13 cellular contexts compared by ENCODE assay signal in genomic region chr21:37419228-37419906, GRCh38. TPM values are rescaled to one million over a fixed set of nuclear protein-coding genes. Genes with fewer than 3 reads are reported as not detected.
DNase-seq lines count a peak whose midpoint lies in the region; ATAC-seq and TF ChIP-seq lines count a peak whose summit lies in the region.
"Had no signal": no experiment of that assay in that cellular context is flagged by ENCODE, and none has a peak within 500 bp of the region (broad histone marks: within the 10 kb centered on the region; RNA-seq: fewer than 3 reads in every experiment).

No MANE protein-coding gene starts in this region.

- POLR2A ChIA-PET in CD4-positive, alpha-beta memory T cell (lab: Charles Lee; ENCODE audit: partially characterized antibody) = interaction anchor here (0.8 kb wide), 1 partner anchor 145 kb away, joined by 3 read pairs; no protein-coding TSS in a partner anchor
- POLR2A ChIA-PET in naive thymus-derived CD8-positive, alpha-beta T cell (lab: Charles Lee) = interaction anchor here (0.6 to 0.7 kb wide), 2 partner anchors 72 to 1772 kb away, joined by 3 read pairs; no protein-coding TSS in a partner anchor

- no CpG with 5 or more reads among the region's 3 CpGs for WGBS in H9 (ENCODE audit: extremely low coverage, insufficient read length, low lambda C conversion rate)

- CTCF ChIA-PET in CD4-positive, alpha-beta memory T cell (lab: Charles Lee; ENCODE audit: partially characterized antibody) = no interaction called here

- peak overlapping the region; percentile 2 to 79 (median 45) for H3K27ac Mint-ChIP-seq in CD4-positive, alpha-beta memory T cell
- peak overlapping the region in 2 of 3 experiments; percentile 28 to 64; a peak in 3 of 7 replicates for H3K27ac Mint-ChIP-seq in H9
- peak overlapping the region; percentile 87 for H3K27ac Mint-ChIP-seq in activated naive CD8-positive, alpha-beta T cell treated with anti-CD3 and anti-CD28 coated beads for 36 hours
- H3K27ac Mint-ChIP-seq in naive thymus-derived CD8-positive, alpha-beta T cell = peak overlapping the region in 8 of 10 donors; percentile 7 to 88 (median 43)
- no peak overlapping the region for H3K27ac Mint-ChIP-seq in stimulated activated memory B cell treated with anti-CD40 and anti-IgM and Interleukin-4, amounts not matched to agents 10 μg/mL and 1 μg/mL and 100 μg/mL, for 72 hours

- H3K14ac ChIP-seq in H9 (ENCODE audit: insufficient read depth, low read length) = no peak overlapping the region

- no peak for ATAC-seq in naive thymus-derived CD8-positive, alpha-beta T cell
- no peak for ATAC-seq in stimulated activated memory B cell treated with anti-CD40 and anti-IgM and Interleukin-4, amounts not matched to agents 10 μg/mL and 1 μg/mL and 100 μg/mL, for 72 hours
- ATAC-seq in GM21786 (IDR thresholded peaks at IDR 0.05; ENCODE audit: unreplicated experiment) = no peak

- H2BK5ac ChIP-seq in H9 (ENCODE audit: insufficient read length, low read length) = no peak overlapping the region

- intact Hi-C loops in CD4-positive, alpha-beta memory T cell (cut with micrococcal nuclease) = loop anchor here (5.0 kb wide), 1 partner anchor 43 kb away; no protein-coding TSS in a partner anchor

- H3K79me1 ChIP-seq in H9 (ENCODE audit: insufficient read depth, low read depth, low read length, poor library complexity, severe bottlenecking) = no peaks in the 10 kb centered on the region

- H3K4me3 ChIP-seq in CD4-positive, alpha-beta memory T cell (ENCODE audit: low read length in 2 of 2) = no peak overlapping the region

- H3K36me3 ChIP-seq in CD4-positive, alpha-beta memory T cell (ENCODE audit: insufficient read depth, low read length) = peaks cover 16% of the 10 kb centered on the region

- H3K27me3 Mint-ChIP-seq in CD4-positive, alpha-beta memory T cell = no peaks in the 10 kb centered on the region
- H3K27me3 Mint-ChIP-seq in H9 (ENCODE audit: low read depth) = no peaks in the 10 kb centered on the region
- H3K27me3 Mint-ChIP-seq in activated naive CD8-positive, alpha-beta T cell treated with anti-CD3 and anti-CD28 coated beads for 36 hours = no peaks in the 10 kb centered on the region
- H3K27me3 Mint-ChIP-seq in naive thymus-derived CD8-positive, alpha-beta T cell = no peaks in the 10 kb centered on the region
- no peaks in the 10 kb centered on the region for H3K27me3 Mint-ChIP-seq in stimulated activated memory B cell treated with anti-CD40 and anti-IgM and Interleukin-4, amounts not matched to agents 10 μg/mL and 1 μg/mL and 100 μg/mL, for 72 hours

- H3K9ac ChIP-seq in H9 (ENCODE audit: extremely low read depth, insufficient read length, low read length) = no peak overlapping the region

- DNase-seq in CD4-positive, alpha-beta memory T cell = no peak
- no peak for DNase-seq in H9
- no peak for DNase-seq in activated naive CD8-positive, alpha-beta T cell treated with anti-CD3 and anti-CD28 coated beads for 36 hours
- DNase-seq in naive thymus-derived CD8-positive, alpha-beta T cell = no peak
- no peak for DNase-seq in SK-N-DZ (ENCODE audit: low spot score)
- DNase-seq: C1 segment of cervical spinal cord; KG1; NCI-H1105 treated with DMSO at 0.1 percent for 48 hours; NCI-H2227 treated with DMSO at 0.1 percent for 48 hours; NK-92 treated with Interleukin-12 subunit alpha and Interleukin-12 subunit beta, amount 100 ng/mL, for 24 hours; stimulated activated naive CD4-positive, alpha-beta T cell treated with Interleukin-2 at 50 U/mL for 16 hours had no signal

- no peaks in the 10 kb centered on the region for H4K20me1 ChIP-seq in H9 (ENCODE audit: control insufficient read depth, insufficient read depth, insufficient read length)

- H3K4ac ChIP-seq in H9 (ENCODE audit: low read depth, low read length) = no peak overlapping the region

- no peak overlapping the region for H3K56ac ChIP-seq in H9 (ENCODE audit: insufficient read length, low read depth, low read length)

- H4K91ac ChIP-seq in H9 (ENCODE audit: insufficient read length, low read depth, low read length) = no peak overlapping the region

- peak overlapping the region in 7 of 8 donors; percentile 35 to 68 (median 51) for H3K4me3 Mint-ChIP-seq in CD4-positive, alpha-beta memory T cell
- H3K4me3 Mint-ChIP-seq in H9 = no peak overlapping the region
- H3K4me3 Mint-ChIP-seq in activated naive CD8-positive, alpha-beta T cell treated with anti-CD3 and anti-CD28 coated beads for 36 hours = peak overlapping the region; percentile 16
- H3K4me3 Mint-ChIP-seq in naive thymus-derived CD8-positive, alpha-beta T cell = peak overlapping the region in 7 of 10 donors; percentile 11 to 69 (median 35)
- no peak overlapping the region for H3K4me3 Mint-ChIP-seq in stimulated activated memory B cell treated with anti-CD40 and anti-IgM and Interleukin-4, amounts not matched to agents 10 μg/mL and 1 μg/mL and 100 μg/mL, for 72 hours

- no peak overlapping the region for H2BK12ac ChIP-seq in H9 (ENCODE audit: insufficient read length, low read depth, low read length)

- no peak overlapping the region for H2BK120ac ChIP-seq in H9 (ENCODE audit: low read depth, low read length, poor library complexity, severe bottlenecking)

- peaks cover 61% of the 10 kb centered on the region for H3K4me1 ChIP-seq in CD4-positive, alpha-beta memory T cell (ENCODE audit: insufficient read depth, low read length)
- H3K4me1 ChIP-seq in H9 (ENCODE audit: insufficient read depth, low read length) = peaks cover 2% of the 10 kb centered on the region; the same call in 1 of the 2 replicates

- no peak overlapping the region for H3K27ac ChIP-seq in CD4-positive, alpha-beta memory T cell (ENCODE audit: low read depth, low read length)
- H3K27ac ChIP-seq in H9 (ENCODE audit: insufficient read length, low read depth, low read length) = no peak overlapping the region

- H2AFZ ChIP-seq in H9 (ENCODE audit: low read length) = no peak overlapping the region

- peaks cover 58 to 87% (median 72%) of the 10 kb centered on the region in 4 donors for H3K4me1 Mint-ChIP-seq in CD4-positive, alpha-beta memory T cell
- peaks cover 45 to 51% of the 10 kb centered on the region in 2 experiments for H3K4me1 Mint-ChIP-seq in H9
- peaks cover 62% of the 10 kb centered on the region for H3K4me1 Mint-ChIP-seq in activated naive CD8-positive, alpha-beta T cell treated with anti-CD3 and anti-CD28 coated beads for 36 hours
- H3K4me1 Mint-ChIP-seq in naive thymus-derived CD8-positive, alpha-beta T cell = peaks cover 33 to 89% (median 78%) of the 10 kb centered on the region in 4 donors
- peaks cover 55% of the 10 kb centered on the region for H3K4me1 Mint-ChIP-seq in stimulated activated memory B cell treated with anti-CD40 and anti-IgM and Interleukin-4, amounts not matched to agents 10 μg/mL and 1 μg/mL and 100 μg/mL, for 72 hours

- no peaks in the 10 kb centered on the region for H3K23me2 ChIP-seq in H9 (ENCODE audit: insufficient read length, low read depth, low read length, poor library complexity, severe bottlenecking)

- no peak overlapping the region for H3K4me2 ChIP-seq in H9 (ENCODE audit: insufficient read depth, insufficient read length, low read length)

- no peak overlapping the region for H4K5ac ChIP-seq in H9 (ENCODE audit: insufficient read length, low read depth, low read length)

- peaks cover 31% of the 10 kb centered on the region for H3K79me2 ChIP-seq in H9 (ENCODE audit: insufficient read depth, low read length)

- H3K9me3 Mint-ChIP-seq in CD4-positive, alpha-beta memory T cell = no peaks in the 10 kb centered on the region
- H3K9me3 Mint-ChIP-seq in H9 = no peaks in the 10 kb centered on the region
- no peaks in the 10 kb centered on the region for H3K9me3 Mint-ChIP-seq in activated naive CD8-positive, alpha-beta T cell treated with anti-CD3 and anti-CD28 coated beads for 36 hours
- H3K9me3 Mint-ChIP-seq in naive thymus-derived CD8-positive, alpha-beta T cell = no peaks in the 10 kb centered on the region
- H3K9me3 Mint-ChIP-seq in stimulated activated memory B cell treated with anti-CD40 and anti-IgM and Interleukin-4, amounts not matched to agents 10 μg/mL and 1 μg/mL and 100 μg/mL, for 72 hours = no peaks in the 10 kb centered on the region

- no peak overlapping the region for H3K23ac ChIP-seq in H9 (ENCODE audit: insufficient read length, low read depth, low read length)

- H3K9me3 ChIP-seq in CD4-positive, alpha-beta memory T cell (ENCODE audit: control insufficient read depth in 1 of 2, low read length in 2 of 2) = no peaks in the 10 kb centered on the region
- H3K9me3 ChIP-seq in H9 (ENCODE audit: control insufficient read depth, low read depth, low read length) = no peaks in the 10 kb centered on the region

- no peak overlapping the region for H4K8ac ChIP-seq in H9 (replicated peaks; ENCODE audit: insufficient read length, low read depth, low read length)

- no peak overlapping the region for H3T11ph ChIP-seq in H9 (ENCODE audit: low read length)

- no peak overlapping the region for H3K18ac ChIP-seq in H9 (ENCODE audit: insufficient read length, low read depth, low read length)

- no peak for TF ChIP-seq CTCF in H9 (conservative IDR thresholded peaks at IDR 0.05)

- H3K27me3 ChIP-seq in CD4-positive, alpha-beta memory T cell (ENCODE audit: insufficient read depth, low read length) = no peaks in the 10 kb centered on the region
- no peaks in the 10 kb centered on the region for H3K27me3 ChIP-seq in H9 (ENCODE audit: insufficient read depth, low read length)

- H2AK5ac ChIP-seq in H9 (ENCODE audit: insufficient read length, low read length) = no peak overlapping the region

- H2BK15ac ChIP-seq in H9 (ENCODE audit: low read depth, low read length) = no peak overlapping the region

- no peak overlapping the region for H2BK20ac ChIP-seq in H9 (ENCODE audit: low read depth, low read length, poor library complexity, severe bottlenecking)

- H3K36me3 Mint-ChIP-seq in CD4-positive, alpha-beta memory T cell = peaks cover 23 to 31% of the 10 kb centered on the region in 2 donors
- peaks cover 4 to 11% (median 7%) of the 10 kb centered on the region in 3 experiments; a peak in 5 of 7 replicates for H3K36me3 Mint-ChIP-seq in H9 (ENCODE audit: insufficient read depth in 1 of 3, low read depth in 3 of 3)
- peaks cover 30% of the 10 kb centered on the region for H3K36me3 Mint-ChIP-seq in activated naive CD8-positive, alpha-beta T cell treated with anti-CD3 and anti-CD28 coated beads for 36 hours
- H3K36me3 Mint-ChIP-seq in naive thymus-derived CD8-positive, alpha-beta T cell = peaks cover 0 to 41% (median 4%) of the 10 kb centered on the region in 3 donors
- peaks cover 21% of the 10 kb centered on the region for H3K36me3 Mint-ChIP-seq in stimulated activated memory B cell treated with anti-CD40 and anti-IgM and Interleukin-4, amounts not matched to agents 10 μg/mL and 1 μg/mL and 100 μg/mL, for 72 hours

RNA-seq across cellular contexts. Expression of gene DYRK1A, which starts 52.8 kb away (rescaled TPM):
- total RNA-seq in CD4-positive, alpha-beta memory T cell = 100 to 1,000 TPM; 126 to 130 TPM
- polyA plus RNA-seq in CD4-positive, alpha-beta memory T cell = 1 to 10 TPM; 1.4 to 4.2 TPM
- total RNA-seq in H9 (2021) = 73.6 and 76.6 TPM in 2 replicates
- 10 to 100 TPM; 63.1 to 64.3 TPM for total RNA-seq in activated naive CD8-positive, alpha-beta T cell treated with anti-CD3 and anti-CD28 coated beads for 36 hours
- 100 to 1,000 TPM; 140 to 146 TPM for total RNA-seq in naive thymus-derived CD8-positive, alpha-beta T cell
- 1 to 10 TPM; 1.8 to 5.4 (median 2.2) TPM for polyA plus RNA-seq in naive thymus-derived CD8-positive, alpha-beta T cell
- polyA plus RNA-seq in SK-N-DZ (2014; cell fraction: cytosol; rRNA removed) = 18.8 and 20.9 TPM in 2 replicates
- polyA plus RNA-seq in SK-N-DZ (2014; cell fraction: nucleus; rRNA removed) = 16.4 and 20.3 TPM in 2 replicates

Comparison
In these comparisons a context has a peak if more than half of its experiments do, and no peak if none do; other contexts are left out.
1. H3K4me3 Mint-ChIP-seq: peak in CD4-positive, alpha-beta memory T cell (7 of 8), activated naive CD8-positive, alpha-beta T cell treated with anti-CD3 and anti-CD28 coated beads for 36 hours (single experiment) and naive thymus-derived CD8-positive, alpha-beta T cell (7 of 10); none in H9 (0 of 2) and stimulated activated memory B cell treated with anti-CD40 and anti-IgM and Interleukin-4, amounts not matched to agents 10 μg/mL and 1 μg/mL and 100 μg/mL, for 72 hours (single experiment).